In genomic region chr14:74562515-74563232, GRCh38 we compare ENCODE assay signal across 1 cellular context.
A peak's percentile ranks its signal among the peaks of the same experiment; 100 is the strongest.
TF ChIP-seq lines count a peak whose summit lies in the region.

No MANE protein-coding gene starts in this region.

TF ChIP-seq in H1, 55 proteins besides CTCF, POLR2A, EP300 and RAD21:
- TF ChIP-seq, protein P1, sequence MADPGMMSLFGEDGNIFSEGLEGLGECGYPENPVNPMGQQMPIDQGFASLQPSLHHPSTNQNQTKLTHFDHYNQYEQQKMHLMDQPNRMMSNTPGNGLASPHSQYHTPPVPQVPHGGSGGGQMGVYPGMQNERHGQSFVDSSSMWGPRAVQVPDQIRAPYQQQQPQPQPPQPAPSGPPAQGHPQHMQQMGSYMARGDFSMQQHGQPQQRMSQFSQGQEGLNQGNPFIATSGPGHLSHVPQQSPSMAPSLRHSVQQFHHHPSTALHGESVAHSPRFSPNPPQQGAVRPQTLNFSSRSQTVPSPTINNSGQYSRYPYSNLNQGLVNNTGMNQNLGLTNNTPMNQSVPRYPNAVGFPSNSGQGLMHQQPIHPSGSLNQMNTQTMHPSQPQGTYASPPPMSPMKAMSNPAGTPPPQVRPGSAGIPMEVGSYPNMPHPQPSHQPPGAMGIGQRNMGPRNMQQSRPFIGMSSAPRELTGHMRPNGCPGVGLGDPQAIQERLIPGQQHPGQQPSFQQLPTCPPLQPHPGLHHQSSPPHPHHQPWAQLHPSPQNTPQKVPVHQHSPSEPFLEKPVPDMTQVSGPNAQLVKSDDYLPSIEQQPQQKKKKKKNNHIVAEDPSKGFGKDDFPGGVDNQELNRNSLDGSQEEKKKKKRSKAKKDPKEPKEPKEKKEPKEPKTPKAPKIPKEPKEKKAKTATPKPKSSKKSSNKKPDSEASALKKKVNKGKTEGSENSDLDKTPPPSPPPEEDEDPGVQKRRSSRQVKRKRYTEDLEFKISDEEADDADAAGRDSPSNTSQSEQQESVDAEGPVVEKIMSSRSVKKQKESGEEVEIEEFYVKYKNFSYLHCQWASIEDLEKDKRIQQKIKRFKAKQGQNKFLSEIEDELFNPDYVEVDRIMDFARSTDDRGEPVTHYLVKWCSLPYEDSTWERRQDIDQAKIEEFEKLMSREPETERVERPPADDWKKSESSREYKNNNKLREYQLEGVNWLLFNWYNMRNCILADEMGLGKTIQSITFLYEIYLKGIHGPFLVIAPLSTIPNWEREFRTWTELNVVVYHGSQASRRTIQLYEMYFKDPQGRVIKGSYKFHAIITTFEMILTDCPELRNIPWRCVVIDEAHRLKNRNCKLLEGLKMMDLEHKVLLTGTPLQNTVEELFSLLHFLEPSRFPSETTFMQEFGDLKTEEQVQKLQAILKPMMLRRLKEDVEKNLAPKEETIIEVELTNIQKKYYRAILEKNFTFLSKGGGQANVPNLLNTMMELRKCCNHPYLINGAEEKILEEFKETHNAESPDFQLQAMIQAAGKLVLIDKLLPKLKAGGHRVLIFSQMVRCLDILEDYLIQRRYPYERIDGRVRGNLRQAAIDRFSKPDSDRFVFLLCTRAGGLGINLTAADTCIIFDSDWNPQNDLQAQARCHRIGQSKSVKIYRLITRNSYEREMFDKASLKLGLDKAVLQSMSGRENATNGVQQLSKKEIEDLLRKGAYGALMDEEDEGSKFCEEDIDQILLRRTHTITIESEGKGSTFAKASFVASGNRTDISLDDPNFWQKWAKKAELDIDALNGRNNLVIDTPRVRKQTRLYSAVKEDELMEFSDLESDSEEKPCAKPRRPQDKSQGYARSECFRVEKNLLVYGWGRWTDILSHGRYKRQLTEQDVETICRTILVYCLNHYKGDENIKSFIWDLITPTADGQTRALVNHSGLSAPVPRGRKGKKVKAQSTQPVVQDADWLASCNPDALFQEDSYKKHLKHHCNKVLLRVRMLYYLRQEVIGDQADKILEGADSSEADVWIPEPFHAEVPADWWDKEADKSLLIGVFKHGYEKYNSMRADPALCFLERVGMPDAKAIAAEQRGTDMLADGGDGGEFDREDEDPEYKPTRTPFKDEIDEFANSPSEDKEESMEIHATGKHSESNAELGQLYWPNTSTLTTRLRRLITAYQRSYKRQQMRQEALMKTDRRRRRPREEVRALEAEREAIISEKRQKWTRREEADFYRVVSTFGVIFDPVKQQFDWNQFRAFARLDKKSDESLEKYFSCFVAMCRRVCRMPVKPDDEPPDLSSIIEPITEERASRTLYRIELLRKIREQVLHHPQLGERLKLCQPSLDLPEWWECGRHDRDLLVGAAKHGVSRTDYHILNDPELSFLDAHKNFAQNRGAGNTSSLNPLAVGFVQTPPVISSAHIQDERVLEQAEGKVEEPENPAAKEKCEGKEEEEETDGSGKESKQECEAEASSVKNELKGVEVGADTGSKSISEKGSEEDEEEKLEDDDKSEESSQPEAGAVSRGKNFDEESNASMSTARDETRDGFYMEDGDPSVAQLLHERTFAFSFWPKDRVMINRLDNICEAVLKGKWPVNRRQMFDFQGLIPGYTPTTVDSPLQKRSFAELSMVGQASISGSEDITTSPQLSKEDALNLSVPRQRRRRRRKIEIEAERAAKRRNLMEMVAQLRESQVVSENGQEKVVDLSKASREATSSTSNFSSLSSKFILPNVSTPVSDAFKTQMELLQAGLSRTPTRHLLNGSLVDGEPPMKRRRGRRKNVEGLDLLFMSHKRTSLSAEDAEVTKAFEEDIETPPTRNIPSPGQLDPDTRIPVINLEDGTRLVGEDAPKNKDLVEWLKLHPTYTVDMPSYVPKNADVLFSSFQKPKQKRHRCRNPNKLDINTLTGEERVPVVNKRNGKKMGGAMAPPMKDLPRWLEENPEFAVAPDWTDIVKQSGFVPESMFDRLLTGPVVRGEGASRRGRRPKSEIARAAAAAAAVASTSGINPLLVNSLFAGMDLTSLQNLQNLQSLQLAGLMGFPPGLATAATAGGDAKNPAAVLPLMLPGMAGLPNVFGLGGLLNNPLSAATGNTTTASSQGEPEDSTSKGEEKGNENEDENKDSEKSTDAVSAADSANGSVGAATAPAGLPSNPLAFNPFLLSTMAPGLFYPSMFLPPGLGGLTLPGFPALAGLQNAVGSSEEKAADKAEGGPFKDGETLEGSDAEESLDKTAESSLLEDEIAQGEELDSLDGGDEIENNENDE (IDR thresholded peaks at IDR 0.05; ENCODE audit: insufficient replicate concordance, low read length), result no peak
- TF ChIP-seq MAFK (IDR thresholded peaks at IDR 0.05; ENCODE audit: low read depth, low read length), result peak; percentile 45; the same call in 1 of the 2 replicates
